8 cellular contexts compared by ENCODE assay signal in the genomic region with DNA sequence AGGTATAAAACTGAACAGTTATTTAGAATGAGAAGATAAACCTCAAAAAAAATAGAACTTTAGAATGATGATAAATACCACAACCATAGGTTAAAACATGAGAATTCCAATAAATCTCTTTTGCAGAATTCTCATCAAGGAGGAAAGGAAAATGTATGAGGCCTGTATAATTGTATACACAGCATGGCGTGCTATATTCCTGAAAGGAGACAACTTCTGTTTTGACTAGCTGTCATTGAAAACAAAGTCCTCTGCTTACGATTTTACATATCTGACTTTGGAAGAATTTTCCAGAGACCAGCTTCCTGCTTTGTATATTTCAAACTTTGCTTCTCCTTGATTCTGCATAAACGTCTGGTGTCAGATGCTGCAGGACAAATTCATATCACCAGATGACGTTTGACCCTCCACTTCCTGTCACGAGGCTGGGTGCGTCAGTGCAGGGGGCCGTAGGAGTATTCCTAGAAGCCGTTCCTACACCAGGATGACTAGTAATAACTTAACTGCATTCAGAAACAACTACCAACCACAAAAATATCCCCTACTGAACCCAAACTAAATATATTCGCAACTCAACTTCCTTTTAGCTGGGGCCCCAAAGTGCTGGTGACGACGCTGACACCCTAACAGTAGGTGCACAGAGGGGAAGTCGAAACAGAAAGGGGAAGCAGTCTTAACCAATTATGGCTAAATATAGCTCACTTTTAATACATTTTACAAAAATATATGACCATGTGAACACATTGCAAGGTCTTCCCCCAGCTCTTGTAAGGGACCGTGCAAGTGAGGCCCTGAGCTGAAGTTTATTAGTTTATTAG.
A peak's percentile ranks its signal among the peaks of the same experiment; 100 is the strongest.
DNase-seq lines count a peak whose midpoint lies in the region; ATAC-seq and TF ChIP-seq lines count a peak whose summit lies in the region.

No MANE protein-coding gene starts in this region.

- peaks cover 0 to 55% (median 6%) of the 10 kb centered on the region in 9 donors for H3K4me1 ChIP-seq in heart right ventricle

- H3K9me3 ChIP-seq in heart right ventricle, result no peaks in the 10 kb centered on the region

- H3K27me3 ChIP-seq in heart right ventricle, result peaks cover 0 to 13% (median 0%) of the 10 kb centered on the region in 7 donors

- H3K27me3 Mint-ChIP-seq in activated CD4-positive, alpha-beta memory T cell treated with anti-CD3 and anti-CD28 coated beads for 36 hours, result peaks cover 1% of the 10 kb centered on the region

- POLR2A ChIA-PET in activated CD4-positive, alpha-beta memory T cell treated with anti-CD3 and anti-CD28 coated beads for 36 hours (lab: Charles Lee), result interaction anchor here (0.5 to 0.6 kb wide), 2 partner anchors 13 to 1008 kb away, joined by 3 read pairs; no protein-coding TSS in a partner anchor

- WGBS in heart right ventricle, 2 donors, result 67 to 69% methylated on average over 13 of the region's 13 CpGs

- no peaks in the 10 kb centered on the region for H3K36me3 ChIP-seq in heart right ventricle

- ATAC-seq in GM19467 (IDR thresholded peaks at IDR 0.05; ENCODE audit: unreplicated experiment) (peak; percentile 97), HG03575 (IDR thresholded peaks at IDR 0.05; ENCODE audit: extremely low read depth, insufficient number of reproducible peaks, low FRiP score, unreplicated experiment) (peak; percentile 93), heart right ventricle (peak in 7 of 8 donors; percentile 58 to 75 (median 71))

- CTCF ChIA-PET in activated CD4-positive, alpha-beta memory T cell treated with anti-CD3 and anti-CD28 coated beads for 36 hours (lab: Charles Lee), result interaction anchor here (1.6 to 1.7 kb wide), 2 partner anchors 11 to 59 kb away, joined by 3 to 14 read pairs; no protein-coding TSS in a partner anchor

- peak; percentile 97 to 98 for DNase-seq in AML-193 (lab: John Stamatoyannopoulos, UW)
- DNase-seq in activated CD4-positive, alpha-beta memory T cell treated with anti-CD3 and anti-CD28 coated beads for 36 hours, result peak; percentile 91
- DNase-seq in heart right ventricle, result peak in 1 of 2 donors; percentile 40
- DNase-seq in stimulated activated CD8-positive, alpha-beta memory T cell treated with anti-CD3 and anti-CD28 coated beads, Interleukin-15, amount 100 ng/mL, for 24 hours (ENCODE audit: low read depth), result peak; percentile 39
- no peak for DNase-seq in NCI-H2227 treated with DMSO at 0.1 percent for 48 hours (lab: John Stamatoyannopoulos, UW)
- DNase-seq in coronary artery (ENCODE audit: low spot score), result no peak

- peaks cover 22% of the 10 kb centered on the region for H3K36me3 Mint-ChIP-seq in activated CD4-positive, alpha-beta memory T cell treated with anti-CD3 and anti-CD28 coated beads for 36 hours

- peaks cover 38% of the 10 kb centered on the region for H3K4me1 Mint-ChIP-seq in activated CD4-positive, alpha-beta memory T cell treated with anti-CD3 and anti-CD28 coated beads for 36 hours (ENCODE audit: low read depth)

- H3K27ac ChIP-seq in heart right ventricle (peak overlapping the region in 1 of 10 donors; percentile 80), coronary artery (no peak overlapping the region)

- H3K4me3 Mint-ChIP-seq in activated CD4-positive, alpha-beta memory T cell treated with anti-CD3 and anti-CD28 coated beads for 36 hours, result peak overlapping the region; percentile 43

- H3K27ac Mint-ChIP-seq in activated CD4-positive, alpha-beta memory T cell treated with anti-CD3 and anti-CD28 coated beads for 36 hours, result peak overlapping the region; percentile 93

- TF ChIP-seq CTCF in heart right ventricle (IDR thresholded peaks at IDR 0.05) (no peak), coronary artery (IDR thresholded peaks at IDR 0.05) (no peak)

- peaks cover 13% of the 10 kb centered on the region for H3K9me3 Mint-ChIP-seq in activated CD4-positive, alpha-beta memory T cell treated with anti-CD3 and anti-CD28 coated beads for 36 hours

- H3K4me3 ChIP-seq in heart right ventricle, result no peak overlapping the region
- H3K4me3 ChIP-seq in coronary artery, result no peak overlapping the region

- intact Hi-C loops in activated CD4-positive, alpha-beta memory T cell treated with anti-CD3 and anti-CD28 coated beads for 36 hours (cut with micrococcal nuclease), result loop anchor here (1.0 to 5.0 kb wide), 5 partner anchors 11 to 1421 kb away; partner anchors contain the start of genes MRPL32 and PSMA2
- intact Hi-C loops in heart right ventricle (cut with DNase I), result no loop called here

Comparison
In these comparisons a context has a peak if more than half of its experiments do, and no peak if none do; other contexts are left out.
1. DNase-seq: peak in AML-193 (2 of 2), activated CD4-positive, alpha-beta memory T cell treated with anti-CD3 and anti-CD28 coated beads for 36 hours (single experiment) and stimulated activated CD8-positive, alpha-beta memory T cell treated with anti-CD3 and anti-CD28 coated beads, Interleukin-15, amount 100 ng/mL, for 24 hours (single experiment); none in NCI-H2227 treated with DMSO at 0.1 percent for 48 hours (single experiment) and coronary artery (single experiment).
2. Peak in every context shown above with its lines, with median percentiles within 50 percentile points of each other: ATAC-seq.